25 cellular contexts compared by ENCODE assay signal in the genomic region with DNA sequence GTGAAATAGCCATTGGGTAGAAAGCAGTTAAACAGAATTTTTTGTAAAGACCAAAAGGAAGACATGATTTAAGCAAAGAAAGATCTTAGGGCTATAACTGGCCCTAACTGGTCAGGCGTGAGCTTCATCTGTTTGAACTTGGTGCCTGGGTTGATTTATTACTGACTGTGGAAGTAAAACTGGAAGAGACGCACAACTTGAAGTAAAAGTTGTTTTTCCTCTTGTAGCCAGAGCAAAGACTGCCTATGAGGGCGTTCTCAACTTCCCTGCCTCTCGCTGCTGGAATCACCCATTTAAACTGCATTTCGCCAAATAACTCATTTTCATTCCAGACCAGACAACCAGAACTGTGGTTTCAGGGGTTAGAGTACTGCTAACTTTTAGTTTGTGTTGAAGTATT. TPM values are rescaled to one million over a fixed set of nuclear protein-coding genes. Genes with fewer than 3 reads are reported as not detected.
"Had no signal": no experiment of that assay in that cellular context is flagged by ENCODE, and none has a peak within 500 bp of the region (broad histone marks: within the 10 kb centered on the region; RNA-seq: fewer than 3 reads in every experiment).

No MANE protein-coding gene starts in this region.

- H3K4me3 ChIP-seq: adrenal gland, ascending aorta, esophagus muscularis mucosa, lung, prostate gland, suprapubic skin had no signal

- H3K9me3 Mint-ChIP-seq: activated T-cell treated with anti-CD3 and anti-CD28 coated beads, Interleukin-2, amount 50 U/mL, for 24 hours; activated T-helper 2 cell treated with anti-CD3 and anti-CD28 coated beads, Interferon-gamma antibody, Interleukin-2, Interleukin-4, amounts not matched to agents 10 μg/mL and 5 μg/mL and 100 μg/mL, durations not matched to agents 14 hours and 24 hours and 36 hours; central memory CD8-positive, alpha-beta T cell; effector memory CD8-positive, alpha-beta T cell; stimulated activated effector memory CD8-positive, alpha-beta T cell treated with anti-CD3 and anti-CD28 coated beads, Interleukin-12 subunit alpha, Interleukin-12 subunit beta, amount 100 ng/mL, for 72 hours; stimulated activated naive CD8-positive, alpha-beta T cell treated with anti-CD3 and anti-CD28 coated beads, Interleukin-15, amount 100 ng/mL, for 72 hours; T-cell had no signal

- H3K27ac Mint-ChIP-seq: activated naive CD8-positive, alpha-beta T cell; activated T-cell treated with anti-CD3 and anti-CD28 coated beads, Interleukin-2, amount 50 U/mL, for 24 hours; activated T-helper 2 cell treated with anti-CD3 and anti-CD28 coated beads, Interferon-gamma antibody, Interleukin-2, Interleukin-4, amounts not matched to agents 10 μg/mL and 5 μg/mL and 100 μg/mL, durations not matched to agents 14 hours and 24 hours and 36 hours; effector memory CD8-positive, alpha-beta T cell; naive B cell; neural progenitor cell; stimulated activated naive CD8-positive, alpha-beta T cell treated with anti-CD3 and anti-CD28 coated beads, Interleukin-15, amount 100 ng/mL, for 72 hours; T-cell had no signal

- H3K4me1 ChIP-seq: adrenal gland, ascending aorta, prostate gland had no signal

- H3K27ac ChIP-seq: adrenal gland, ascending aorta, esophagus muscularis mucosa, neural progenitor cell, prostate gland, suprapubic skin, WERI-Rb-1 had no signal

- H3K36me3 ChIP-seq: adrenal gland, ascending aorta, esophagus muscularis mucosa, neural progenitor cell, prostate gland, suprapubic skin, tibial nerve, WERI-Rb-1 had no signal

- DNase-seq: activated CD4-positive, alpha-beta T cell treated with anti-CD3 and anti-CD28 coated beads for 1 hour; activated naive CD4-positive, alpha-beta T cell; activated T-cell treated with anti-CD3 and anti-CD28 coated beads, Interleukin-2, amount 50 U/mL, for 24 hours; adrenal gland; effector memory CD8-positive, alpha-beta T cell; naive B cell; right cardiac atrium; small intestine; stimulated activated CD4-positive, alpha-beta T cell treated with anti-CD3 and anti-CD28 coated beads, Interleukin-2, amount 100 ng/mL, for 24 hours; stimulated activated naive CD8-positive, alpha-beta T cell treated with anti-CD3 and anti-CD28 coated beads, Interleukin-15, amount 100 ng/mL, for 72 hours; T-cell; WERI-Rb-1 had no signal

- H3K9ac ChIP-seq: neural progenitor cell had no signal

- H3K4me3 Mint-ChIP-seq: activated T-cell treated with anti-CD3 and anti-CD28 coated beads, Interleukin-2, amount 50 U/mL, for 24 hours; central memory CD8-positive, alpha-beta T cell had no signal

- H3K36me3 Mint-ChIP-seq: naive B cell; neural progenitor cell; stimulated activated effector memory CD8-positive, alpha-beta T cell treated with anti-CD3 and anti-CD28 coated beads, Interleukin-12 subunit alpha, Interleukin-12 subunit beta, amount 100 ng/mL, for 72 hours; T-cell had no signal

- ATAC-seq: effector memory CD8-positive, alpha-beta T cell; left lobe of liver; right cardiac atrium; T-cell had no signal

- H3K9me3 ChIP-seq: adrenal gland, ascending aorta, esophagus muscularis mucosa, prostate gland, suprapubic skin, tibial nerve had no signal

- H3K4me1 Mint-ChIP-seq: central memory CD8-positive, alpha-beta T cell had no signal

RNA-seq across cellular contexts. Expression of a gene that starts 1.5 kb away (rescaled TPM):
- total RNA-seq: ascending aorta, endothelial cell of umbilical vein had no signal
